In genomic region chr9:123064662-123065061, GRCh38 we compare ENCODE assay signal across 18 cellular contexts. TPM values are rescaled to one million over a fixed set of nuclear protein-coding genes. Genes with fewer than 3 reads are reported as not detected.
DNase-seq lines count a peak whose midpoint lies in the region; ATAC-seq and TF ChIP-seq lines count a peak whose summit lies in the region.
"Had no signal": no experiment of that assay in that cellular context is flagged by ENCODE, and none has a peak within 500 bp of the region (broad histone marks: within the 10 kb centered on the region; RNA-seq: fewer than 3 reads in every experiment).

No MANE protein-coding gene starts in this region.

- peak overlapping the region; percentile 22; the same call in 1 of the 2 replicates for H3K14ac ChIP-seq in IMR-90 (replicated peaks; ENCODE audit: low read depth, low read length)

- H2BK5ac ChIP-seq in IMR-90 (ENCODE audit: low read depth, low read length, poor library complexity, severe bottlenecking): no peak overlapping the region

- dilution Hi-C loops in IMR-90 (cut with HindIII; ENCODE audit: low sequenced_read_pairs, unreplicated experiment): no loop called here

- WGBS in IMR-90 (ENCODE audit: extremely low coverage in 2 of 2, insufficient read length in 1 of 2), 2 experiments: no CpG with 5 or more reads among the region's 2 CpGs

- H3K9me3 ChIP-seq in IMR-90 (ENCODE audit: control insufficient read depth, insufficient read depth, low read length) (no peaks in the 10 kb centered on the region), adipocyte (ENCODE audit: control insufficient read depth, low read length) (no peaks in the 10 kb centered on the region), thoracic aorta (no peaks in the 10 kb centered on the region)
- H3K9me3 ChIP-seq: BLaER1 had no signal

- TF ChIP-seq POLR2A in IMR-90 (IDR thresholded peaks at IDR 0.05; ENCODE audit: low read depth, low read length): no peak

- peaks cover 7% of the 10 kb centered on the region; the same call in 1 of the 2 replicates for H4K20me1 ChIP-seq in IMR-90 (ENCODE audit: insufficient read depth, low read length)
- H4K20me1 ChIP-seq: BLaER1 had no signal

- H3K27me3 Mint-ChIP-seq in activated T-cell treated with anti-CD3 and anti-CD28 coated beads, Interleukin-2, amount 50 U/mL, for 4 hours (ENCODE audit: low read depth): no peaks in the 10 kb centered on the region

- H2BK15ac ChIP-seq in IMR-90 (ENCODE audit: low read depth, low read length): no peak overlapping the region

- no peak overlapping the region for H2AK9ac ChIP-seq in IMR-90 (replicated peaks; ENCODE audit: low read depth, low read length, poor library complexity)

- H3K27ac ChIP-seq in IMR-90 (ENCODE audit: insufficient read depth, low read length) (no peak overlapping the region), thoracic aorta (peak overlapping the region; percentile 44 to 72)
- H3K27ac ChIP-seq: BLaER1 had no signal

- no peak for TF ChIP-seq RAD21 in IMR-90 (IDR thresholded peaks at IDR 0.05; ENCODE audit: low read length)

- H3K9ac ChIP-seq in IMR-90 (ENCODE audit: low read depth, low read length) (no peak overlapping the region), adipocyte (ENCODE audit: low read length) (peak overlapping the region; percentile 40)
- H3K9ac ChIP-seq: BLaER1 had no signal

- H3K4ac ChIP-seq in IMR-90 (ENCODE audit: low read depth, low read length): peak overlapping the region; percentile 64; the same call in 1 of the 2 replicates

- CTCF ChIA-PET in IMR-90 (lab: Yijun Ruan, JAX): no interaction called here

- TF ChIP-seq CTCF in IMR-90 (conservative IDR thresholded peaks at IDR 0.05; ENCODE audit: low read depth, low read length) (no peak), thoracic aorta (IDR thresholded peaks at IDR 0.05) (no peak)

- H3K23ac ChIP-seq in IMR-90 (ENCODE audit: low read depth, low read length): peak overlapping the region; percentile 84; the same call in 1 of the 2 replicates

- H3K79me1 ChIP-seq in IMR-90 (ENCODE audit: low read depth in 1 of 2, low read length in 2 of 2): peaks cover 2 to 18% of the 10 kb centered on the region in 2 experiments; a peak in 2 of 4 replicates

- 0 out of 4 replicates have a peak overlapping the region, but pooled peaks have one; percentile 24 to 31 for H4K8ac ChIP-seq in IMR-90 (ENCODE audit: low read depth in 2 of 2, low read length in 2 of 2)

- H3K36me3 Mint-ChIP-seq in activated T-cell treated with anti-CD3 and anti-CD28 coated beads, Interleukin-2, amount 50 U/mL, for 4 hours (ENCODE audit: insufficient read depth): peaks cover 32% of the 10 kb centered on the region

- H2BK120ac ChIP-seq in IMR-90 (ENCODE audit: low read depth, low read length): peak overlapping the region; percentile 78

- intact Hi-C loops in IMR-90 (cut with micrococcal nuclease): no loop called here

- no peak overlapping the region for H3K4me3 ChIP-seq in IMR-90 (ENCODE audit: insufficient read depth, low read depth, low read length)
- H3K4me3 ChIP-seq in adipocyte (ENCODE audit: low read length): no peak overlapping the region
- no peak overlapping the region for H3K4me3 ChIP-seq in thoracic aorta
- H3K4me3 ChIP-seq: BLaER1 had no signal

- H2AFZ ChIP-seq in IMR-90 (replicated peaks; ENCODE audit: low read length, poor library complexity): no peak overlapping the region

- H4K5ac ChIP-seq in IMR-90 (ENCODE audit: low read depth, low read length): peak overlapping the region; percentile 53; the same call in 1 of the 2 replicates

- ATAC-seq in IMR-90 (ENCODE audit: low read depth) (no peak), thoracic aorta (ENCODE audit: insufficient number of reproducible peaks, low FRiP score, low read depth) (no peak)
- no peak for ATAC-seq in activated T-cell treated with anti-CD3 and anti-CD28 coated beads, Interleukin-2, amount 50 U/mL, for 4 hours
- ATAC-seq: CD8-positive, alpha-beta T cell had no signal

- no peak overlapping the region for H3K4me2 ChIP-seq in IMR-90 (ENCODE audit: low read depth, low read length)
- H3K4me2 ChIP-seq: BLaER1 had no signal

- POLR2A ChIA-PET in IMR-90 (lab: Charles Lee; ENCODE audit: unreplicated experiment): no interaction called here

- peaks cover 12% of the 10 kb centered on the region for H3K36me3 ChIP-seq in IMR-90 (ENCODE audit: control insufficient read depth, insufficient read depth, low read length)
- H3K36me3 ChIP-seq in adipocyte (ENCODE audit: control insufficient read depth, insufficient read depth, low read length, severe bottlenecking): peaks cover 19% of the 10 kb centered on the region
- H3K36me3 ChIP-seq in thoracic aorta: peaks cover 13% of the 10 kb centered on the region

- H3K4me1 ChIP-seq in IMR-90 (ENCODE audit: control insufficient read depth, insufficient read depth, low read length): peaks cover 16% of the 10 kb centered on the region
- H3K4me1 ChIP-seq in adipocyte (ENCODE audit: control insufficient read depth, insufficient read depth, low read length): peaks cover 56% of the 10 kb centered on the region
- H3K4me1 ChIP-seq in thoracic aorta (ENCODE audit: control insufficient read depth in 1 of 2, low read depth in 2 of 2): peaks cover 15 to 65% of the 10 kb centered on the region in 2 donors
- H3K4me1 ChIP-seq: BLaER1 had no signal

- H3K27me3 ChIP-seq in IMR-90 (ENCODE audit: control insufficient read depth, insufficient read depth, low read length) (no peaks in the 10 kb centered on the region), adipocyte (replicated peaks; ENCODE audit: control insufficient read depth, insufficient read depth, low read length) (no peaks in the 10 kb centered on the region), thoracic aorta (replicated peaks; ENCODE audit: insufficient read depth) (no peaks in the 10 kb centered on the region)
- H3K27me3 ChIP-seq: BLaER1 had no signal

- H3K56ac ChIP-seq in IMR-90 (ENCODE audit: extremely low read depth, insufficient read depth, low read length): peak overlapping the region; percentile 56; the same call in 1 of the 2 replicates

- H2AK5ac ChIP-seq in IMR-90 (ENCODE audit: low read depth, low read length): no peak overlapping the region

- no TSS peak for BruUV-seq in IMR-90 (replicated peaks; lab: Mats Ljungman, UMichigan)

- peak overlapping the region; percentile 46 for H2BK20ac ChIP-seq in IMR-90 (ENCODE audit: low read depth, low read length)

- no peak overlapping the region for H4K91ac ChIP-seq in IMR-90 (ENCODE audit: insufficient read depth, low read depth, low read length)

- no peak overlapping the region for H3K4me3 Mint-ChIP-seq in activated T-cell treated with anti-CD3 and anti-CD28 coated beads, Interleukin-2, amount 50 U/mL, for 4 hours
- H3K4me3 Mint-ChIP-seq: CD8-positive, alpha-beta T cell; H9 had no signal

- H3K18ac ChIP-seq in IMR-90 (ENCODE audit: low read depth, low read length): peak overlapping the region; percentile 42; the same call in 1 of the 2 replicates

- no peaks in the 10 kb centered on the region for H3K4me1 Mint-ChIP-seq in activated T-cell treated with anti-CD3 and anti-CD28 coated beads, Interleukin-2, amount 50 U/mL, for 4 hours (ENCODE audit: low read depth)

- DNase-seq in IMR-90: no peak
- DNase-seq in adipocyte (ENCODE audit: low read depth): no peak
- peak; percentile 37 for DNase-seq in fibroblast of peridontal ligament (ENCODE audit: extremely low read depth)
- no peak for DNase-seq in thoracic aorta (ENCODE audit: low spot score)
- DNase-seq in activated T-cell treated with anti-CD3 and anti-CD28 coated beads, Interleukin-2, amount 50 U/mL, for 4 hours: no peak
- DNase-seq in C1 segment of cervical spinal cord (lab: John Stamatoyannopoulos, UW): no peak
- DNase-seq in activated effector memory CD4-positive, alpha-beta T cell treated with Interleukin-2 at 50 U/mL for 16 hours: no peak
- DNase-seq: CD8-positive, alpha-beta T cell; DMS79; H9; NCI-H1417 treated with DMSO at 0.1 percent for 48 hours; NCI-H187 treated with DMSO at 0.1 percent for 48 hours; NCI-H2171; NCI-H748 treated with DMSO at 0.1 percent for 48 hours; OCI-M1; SHP77 had no signal

- no peaks in the 10 kb centered on the region for H3K9me3 Mint-ChIP-seq in activated T-cell treated with anti-CD3 and anti-CD28 coated beads, Interleukin-2, amount 50 U/mL, for 4 hours
- H3K9me3 Mint-ChIP-seq: CD8-positive, alpha-beta T cell; H9 had no signal

- in situ Hi-C loops in IMR-90 (cut with MboI; ENCODE audit: low sequenced_read_pairs): no loop called here

- peaks cover 9% of the 10 kb centered on the region for H3K9me1 ChIP-seq in IMR-90 (ENCODE audit: insufficient read depth, low read length)

TF ChIP-seq in IMR-90, 13 proteins besides CTCF, POLR2A, EP300 and RAD21 (continues in another document):
- TF ChIP-seq NFE2L2 (IDR thresholded peaks at IDR 0.05; ENCODE audit: low read depth, low read length): no peak
- TF ChIP-seq USF2 (IDR thresholded peaks at IDR 0.05; ENCODE audit: low read depth, low read length): no peak
- no peak for TF ChIP-seq MXI1 (IDR thresholded peaks at IDR 0.05; ENCODE audit: borderline replicate concordance, low read depth, low read length)
- TF ChIP-seq FOS (IDR thresholded peaks at IDR 0.05; ENCODE audit: low read depth, low read length): no peak
- TF ChIP-seq SMC3 (IDR thresholded peaks at IDR 0.05; ENCODE audit: low read depth, low read length): no peak
- TF ChIP-seq MAZ (IDR thresholded peaks at IDR 0.05; ENCODE audit: borderline replicate concordance, low read depth, low read length): no peak
- no peak for TF ChIP-seq ELK1 (IDR thresholded peaks at IDR 0.05; ENCODE audit: borderline replicate concordance, low read depth, low read length)

RNA-seq across cellular contexts. Expression of gene GPR21, which starts 31.2 kb away (rescaled TPM):
- total RNA-seq in IMR-90 (2012; rRNA removed) (0.28 and 0.90 TPM in 2 replicates), thoracic aorta (1 to 10 TPM in 1 of 2 donors, not detected in 1; 6.4 TPM)
- not detected in 2 replicates for polyA plus RNA-seq in IMR-90 (2012; rRNA removed)
- polyA plus RNA-seq in IMR-90 (2012; cell fraction: cytosol; rRNA removed): 0.11 TPM in 1 of 2 replicates, not detected in the other
- polyA plus RNA-seq in IMR-90 (2012; cell fraction: nucleus; rRNA removed; ENCODE audit: low replicate concordance): 0.22 and 0.58 TPM in 2 replicates
- under 1 TPM in 2 of 3 donors, not detected in 1; 0.27 to 0.33 TPM for total RNA-seq in activated T-cell treated with anti-CD3 and anti-CD28 coated beads, Interleukin-2, amount 50 U/mL, for 4 hours
- total RNA-seq: A673 had no signal
